Comparison of ENCODE assay signal across 9 cellular contexts in genomic region chr14:61671086-61671485, GRCh38. TPM values are rescaled to one million over a fixed set of nuclear protein-coding genes. Genes with fewer than 3 reads are reported as not detected.
DNase-seq lines count a peak whose midpoint lies in the region; ATAC-seq and TF ChIP-seq lines count a peak whose summit lies in the region.
"Had no signal": no experiment of that assay in that cellular context is flagged by ENCODE, and none has a peak within 500 bp of the region (broad histone marks: within the 10 kb centered on the region; RNA-seq: fewer than 3 reads in every experiment).

No MANE protein-coding gene starts in this region.

- no peaks in the 10 kb centered on the region for H3K79me2 ChIP-seq in mammary epithelial cell (ENCODE audit: insufficient read depth, low read length)

- no peaks in the 10 kb centered on the region for H3K36me3 ChIP-seq in mammary epithelial cell (ENCODE audit: insufficient read depth, low read length)

- H3K9ac ChIP-seq in mammary epithelial cell (ENCODE audit: insufficient read depth, low read length): no peak overlapping the region

- H3K4me1 Mint-ChIP-seq in T-helper 2 cell treated with Interferon-gamma antibody and Interleukin-4, amounts not matched to agents 5 μg/mL and 100 μg/mL, for 36 hours (ENCODE audit: low read depth): peaks cover 14% of the 10 kb centered on the region
- peaks cover 11% of the 10 kb centered on the region for H3K4me1 Mint-ChIP-seq in chondrocyte (ENCODE audit: low read depth)
- H3K4me1 Mint-ChIP-seq: nephron had no signal

- peak; percentile 92 for ATAC-seq in GM19035 (IDR thresholded peaks at IDR 0.05; ENCODE audit: unreplicated experiment)
- peak; percentile 92 for ATAC-seq in HG02884 (IDR thresholded peaks at IDR 0.05; ENCODE audit: unreplicated experiment)
- no peak for ATAC-seq in left ventricle myocardium superior

- no peaks in the 10 kb centered on the region for H3K9me3 ChIP-seq in mammary epithelial cell (replicated peaks; ENCODE audit: insufficient read depth, low read length)

- no peak overlapping the region for H3K4me3 Mint-ChIP-seq in T-helper 2 cell treated with Interferon-gamma antibody and Interleukin-4, amounts not matched to agents 5 μg/mL and 100 μg/mL, for 36 hours
- no peak overlapping the region for H3K4me3 Mint-ChIP-seq in chondrocyte (ENCODE audit: unreplicated experiment)
- H3K4me3 Mint-ChIP-seq: nephron had no signal

- no peak overlapping the region for H3K4me2 ChIP-seq in mammary epithelial cell (ENCODE audit: insufficient read depth, low read depth, low read length)

- in situ Hi-C loops in mammary epithelial cell (cut with MboI; ENCODE audit: low sequenced_read_pairs in 2 of 2): no loop called here

- H3K4me3 ChIP-seq in coronary artery: no peak overlapping the region
- H3K4me3 ChIP-seq in mammary epithelial cell (replicated peaks in 1 of 3; ENCODE audit: insufficient read depth in 1 of 3, low read depth in 2 of 3, low read length in 3 of 3): no peak overlapping the region

- TF ChIP-seq CTCF in chondrocyte (IDR thresholded peaks at IDR 0.05): no peak
- TF ChIP-seq CTCF in coronary artery (IDR thresholded peaks at IDR 0.05): no peak
- no peak for TF ChIP-seq CTCF in mammary epithelial cell (conservative IDR thresholded peaks at IDR 0.05 in 1 of 2, IDR thresholded peaks at IDR 0.05 in 1 of 2; ENCODE audit: extremely low read depth in 1 of 2, insufficient read depth in 1 of 2, low read depth in 1 of 2, low read length in 2 of 2)

- H3K9me3 Mint-ChIP-seq in T-helper 2 cell treated with Interferon-gamma antibody and Interleukin-4, amounts not matched to agents 5 μg/mL and 100 μg/mL, for 36 hours: no peaks in the 10 kb centered on the region
- no peaks in the 10 kb centered on the region for H3K9me3 Mint-ChIP-seq in chondrocyte (ENCODE audit: low read depth)
- H3K9me3 Mint-ChIP-seq: nephron had no signal

- no peak overlapping the region for H2AFZ ChIP-seq in mammary epithelial cell (ENCODE audit: low read depth, low read length)

- CTCF ChIA-PET in mammary epithelial cell (lab: Charles Lee; ENCODE audit: low non-redundant PET): no interaction called here

- no peak overlapping the region for H3K27ac Mint-ChIP-seq in T-helper 2 cell treated with Interferon-gamma antibody and Interleukin-4, amounts not matched to agents 5 μg/mL and 100 μg/mL, for 36 hours
- no peak overlapping the region for H3K27ac Mint-ChIP-seq in chondrocyte (ENCODE audit: unreplicated experiment)
- H3K27ac Mint-ChIP-seq: nephron had no signal

- no peaks in the 10 kb centered on the region for H3K27me3 Mint-ChIP-seq in T-helper 2 cell treated with Interferon-gamma antibody and Interleukin-4, amounts not matched to agents 5 μg/mL and 100 μg/mL, for 36 hours (ENCODE audit: low read depth)
- no peaks in the 10 kb centered on the region for H3K27me3 Mint-ChIP-seq in chondrocyte (ENCODE audit: low read depth)

- intact Hi-C loops in left ventricle myocardium superior (cut with micrococcal nuclease): no loop called here
- intact Hi-C loops in mammary epithelial cell (cut with micrococcal nuclease): no loop called here

- dilution Hi-C loops in mammary epithelial cell (cut with HindIII; ENCODE audit: low sequenced_read_pairs): no loop called here

- BruUV-seq in mammary epithelial cell (replicated peaks; lab: Mats Ljungman, UMichigan): no TSS peak

- H3K27me3 ChIP-seq in mammary epithelial cell (ENCODE audit: insufficient read depth, low read length): no peaks in the 10 kb centered on the region

- H3K4me1 ChIP-seq in mammary epithelial cell (ENCODE audit: insufficient read depth, low read length): peaks cover 11% of the 10 kb centered on the region

- H3K27ac ChIP-seq in coronary artery (no peak overlapping the region), mammary epithelial cell (ENCODE audit: insufficient read depth, low read depth, low read length) (no peak overlapping the region)

- no peaks in the 10 kb centered on the region for H4K20me1 ChIP-seq in mammary epithelial cell (ENCODE audit: insufficient read depth, low read length)

- no peaks in the 10 kb centered on the region for H3K36me3 Mint-ChIP-seq in T-helper 2 cell treated with Interferon-gamma antibody and Interleukin-4, amounts not matched to agents 5 μg/mL and 100 μg/mL, for 36 hours (ENCODE audit: low read depth)
- no peaks in the 10 kb centered on the region for H3K36me3 Mint-ChIP-seq in chondrocyte (ENCODE audit: low read depth)

- peak; percentile 51 for DNase-seq in T-helper 2 cell treated with Interferon-gamma antibody and Interleukin-4, amounts not matched to agents 5 μg/mL and 100 μg/mL, for 36 hours (ENCODE audit: low spot score)
- DNase-seq in stimulated activated CD4-positive, alpha-beta T cell treated with anti-CD3 and anti-CD28 coated beads, Interleukin-2, amount 100 ng/mL, for 24 hours: peak; percentile 23 to 41
- DNase-seq in chondrocyte (ENCODE audit: low spot score) (no peak), left ventricle myocardium superior (no peak), coronary artery (ENCODE audit: low spot score) (no peak), mammary epithelial cell (no peak)

- WGBS in mammary epithelial cell (ENCODE audit: low coverage, missing lambda C conversion rate): 93% methylated on average over 3 of the region's 3 CpGs

RNA-seq across cellular contexts. Expression of gene HIF1A, which starts 24.2 kb away (rescaled TPM):
- total RNA-seq in chondrocyte (466 to 676 TPM (median 660 TPM) in 3 replicates), left ventricle myocardium superior (55.0 TPM), mammary epithelial cell (100 to 1,000 TPM; 227 to 682 TPM)
- polyA plus RNA-seq in mammary epithelial cell: 76.6 TPM
- polyA minus RNA-seq in mammary epithelial cell: 178 TPM

Comparison
In these comparisons a context has a peak if more than half of its experiments do, and no peak if none do; other contexts are left out.
1. DNase-seq: peak in T-helper 2 cell treated with Interferon-gamma antibody and Interleukin-4, amounts not matched to agents 5 μg/mL and 100 μg/mL, for 36 hours (single experiment) and stimulated activated CD4-positive, alpha-beta T cell treated with anti-CD3 and anti-CD28 coated beads, Interleukin-2, amount 100 ng/mL, for 24 hours (2 of 2); none in chondrocyte (single experiment), left ventricle myocardium superior (single experiment), coronary artery (single experiment) and mammary epithelial cell (single experiment).